ENCODE assay signal across 16 cellular contexts in genomic region chr1:81706650-81707435, GRCh38.
DNase-seq lines count a peak whose midpoint lies in the region; ATAC-seq and TF ChIP-seq lines count a peak whose summit lies in the region.
"Had no signal": no experiment of that assay in that cellular context is flagged by ENCODE, and none has a peak within 500 bp of the region (broad histone marks: within the 10 kb centered on the region; RNA-seq: fewer than 3 reads in every experiment).

No MANE protein-coding gene starts in this region.

- H3K27ac ChIP-seq in AG04450 (ENCODE audit: low read depth, low read length) (peak overlapping the region; percentile 25), brain microvascular endothelial cell (peak overlapping the region; percentile 75), right cardiac atrium (ENCODE audit: low read length) (no peak overlapping the region)
- H3K27ac ChIP-seq: lower lobe of right lung had no signal

- intact Hi-C loops in right cardiac atrium (cut with DNase I): no loop called here

- H3K4me3 ChIP-seq in AG04450 (ENCODE audit: low read depth, low read length): no peak overlapping the region
- no peak overlapping the region for H3K4me3 ChIP-seq in brain microvascular endothelial cell (ENCODE audit: low read depth, low read length)
- no peak overlapping the region for H3K4me3 ChIP-seq in right cardiac atrium (ENCODE audit: low read length)
- H3K4me3 ChIP-seq: lower lobe of right lung had no signal

- H3K9me3 ChIP-seq in AG04450 (ENCODE audit: control insufficient read depth, insufficient read depth, low read length): no peaks in the 10 kb centered on the region
- H3K9me3 ChIP-seq in right cardiac atrium (ENCODE audit: control insufficient read depth, low read length): no peaks in the 10 kb centered on the region
- H3K9me3 ChIP-seq: lower lobe of right lung had no signal

- H3K4me1 ChIP-seq in right cardiac atrium (ENCODE audit: control insufficient read depth, insufficient read depth, low read length): no peaks in the 10 kb centered on the region
- H3K4me1 ChIP-seq: lower lobe of right lung had no signal

- TF ChIP-seq CTCF in AG04450 (IDR thresholded peaks at IDR 0.05; ENCODE audit: low read depth, low read length) (no peak), brain microvascular endothelial cell (IDR thresholded peaks at IDR 0.05; ENCODE audit: low read depth, low read length, missing control alignments) (no peak)

- no peaks in the 10 kb centered on the region for H3K36me3 ChIP-seq in brain microvascular endothelial cell (replicated peaks)
- H3K36me3 ChIP-seq: lower lobe of right lung had no signal

- H3K27me3 ChIP-seq in AG04450 (ENCODE audit: control insufficient read depth, insufficient read depth, low read length): no peaks in the 10 kb centered on the region
- no peaks in the 10 kb centered on the region for H3K27me3 ChIP-seq in brain microvascular endothelial cell (replicated peaks)
- H3K27me3 ChIP-seq in right cardiac atrium (ENCODE audit: control insufficient read depth, insufficient read depth): no peaks in the 10 kb centered on the region

- in situ Hi-C loops in brain microvascular endothelial cell (cut with HindIII; ENCODE audit: low pct_ligation_motif_present, low sequenced_read_pairs): no loop called here

- DNase-seq in AG04450 (ENCODE audit: low read depth, low spot score): no peak
- DNase-seq in HT1080 (ENCODE audit: low read depth): peak; percentile 73
- DNase-seq in brain microvascular endothelial cell: peak; percentile 21
- peak; percentile 62 for DNase-seq in kidney glomerular epithelial cell (lab: John Stamatoyannopoulos, UW)
- DNase-seq in right cardiac atrium: no peak
- no peak for DNase-seq in GF-D8 (lab: John Stamatoyannopoulos, UW)
- DNase-seq: activated T-cell treated with anti-CD3 and anti-CD28 coated beads for 4 hours; amniotic stem cell; effector CD8-positive, alpha-beta T cell; lower lobe of right lung; NCI-H1930; occipital lobe; stimulated activated CD4-positive, alpha-beta T cell treated with anti-CD3 and anti-CD28 coated beads, Interleukin-1b, Interleukin-23, amount 100 ng/mL, for 48 hours had no signal

- CTCF ChIA-PET in AG04450 (lab: Charles Lee): interaction anchor here (0.6 kb wide), 1 partner anchor 89 kb away, joined by 3 read pairs; no protein-coding TSS in a partner anchor

- 93% methylated on average over 3 of the region's 3 CpGs for WGBS in right cardiac atrium

- POLR2A ChIA-PET in AG04450 (lab: Yijun Ruan, JAX): interaction anchor here (1.2 kb wide), 1 partner anchor 25 kb away, joined by 3 read pairs; no protein-coding TSS in a partner anchor

- ATAC-seq in GM18867 (IDR thresholded peaks at IDR 0.05; ENCODE audit: unreplicated experiment) (no peak), GM19023 (IDR thresholded peaks at IDR 0.05; ENCODE audit: unreplicated experiment) (no peak), right cardiac atrium (no peak)
- ATAC-seq: activated CD4-positive, CD25-positive, alpha-beta regulatory T cell treated with anti-CD3 and anti-CD28 coated beads, Interleukin-2, amount 50 U/mL, for 24 hours; lower lobe of right lung had no signal

Comparison
In these comparisons a context has a peak if more than half of its experiments do, and no peak if none do; other contexts are left out.
1. DNase-seq: peak in HT1080 (single experiment), brain microvascular endothelial cell (single experiment) and kidney glomerular epithelial cell (single experiment); none in AG04450 (single experiment), right cardiac atrium (0 of 3) and GF-D8 (single experiment).